ENCODE assay signal across 20 cellular contexts in the genomic region with DNA sequence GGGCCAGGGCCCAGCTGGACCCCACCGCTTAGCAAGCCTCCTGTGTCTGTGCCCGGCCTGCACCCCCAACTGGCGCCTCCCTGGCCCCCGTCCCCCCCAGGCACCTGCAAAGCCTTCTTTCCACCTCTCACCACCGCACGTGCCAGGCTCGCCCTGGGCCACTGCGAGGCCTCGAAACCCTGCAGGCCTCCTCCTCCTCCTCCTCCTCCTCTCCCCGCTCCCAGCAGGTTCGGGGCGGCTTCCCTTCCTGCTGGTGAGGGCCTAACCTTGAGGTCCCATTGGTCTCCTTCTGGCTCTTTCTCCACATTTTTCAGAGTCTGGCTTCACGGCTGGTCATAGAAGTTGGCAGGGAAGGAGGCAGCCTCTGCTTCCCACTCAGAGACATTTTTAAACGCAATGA.
DNase-seq lines count a peak whose midpoint lies in the region; ATAC-seq and TF ChIP-seq lines count a peak whose summit lies in the region.
"Had no signal": no experiment of that assay in that cellular context is flagged by ENCODE, and none has a peak within 500 bp of the region (broad histone marks: within the 10 kb centered on the region; RNA-seq: fewer than 3 reads in every experiment).

No MANE protein-coding gene starts in this region.

- BruUV-seq in PC-9 (replicated peaks; lab: Mats Ljungman, UMichigan), result no TSS peak

- H3K4me1 ChIP-seq in CD8-positive, alpha-beta memory T cell (ENCODE audit: insufficient read depth, low read length), result no peaks in the 10 kb centered on the region
- H3K4me1 ChIP-seq in right cardiac atrium (ENCODE audit: control insufficient read depth, insufficient read depth, low read length) (no peaks in the 10 kb centered on the region), psoas muscle (peaks cover 35% of the 10 kb centered on the region), PC-9 (replicated peaks; ENCODE audit: insufficient read depth) (peaks cover 5% of the 10 kb centered on the region; the same call in 1 of the 2 replicates)
- H3K4me1 ChIP-seq: foreskin keratinocyte had no signal

- H3F3A ChIP-seq in PC-9 (ENCODE audit: insufficient read depth, low read depth), result no peaks in the 10 kb centered on the region

- no peaks in the 10 kb centered on the region for H3K36me3 ChIP-seq in CD8-positive, alpha-beta memory T cell (ENCODE audit: insufficient read depth, low read length)
- H3K36me3 ChIP-seq in psoas muscle (ENCODE audit: insufficient read depth in 1 of 2, low read depth in 1 of 2), result peaks cover 0 to 6% of the 10 kb centered on the region in 2 donors
- no peaks in the 10 kb centered on the region for H3K36me3 ChIP-seq in PC-9 (ENCODE audit: low read depth)

- H3K27ac ChIP-seq in CD8-positive, alpha-beta memory T cell (ENCODE audit: low read depth, low read length), result no peak overlapping the region
- H3K27ac ChIP-seq in right cardiac atrium (ENCODE audit: low read length) (peak overlapping the region; percentile 73), psoas muscle (peak overlapping the region; percentile 92), PC-9 (no peak overlapping the region)
- H3K27ac ChIP-seq: epithelial cell of prostate, foreskin keratinocyte had no signal

- H2AFZ ChIP-seq in PC-9, result no peak overlapping the region

- POLR2A ChIA-PET in CD8-positive, alpha-beta memory T cell (lab: Charles Lee), result no interaction called here
- POLR2A ChIA-PET in PC-9 (lab: Charles Lee; ENCODE audit: unreplicated experiment), result no interaction called here

- H3K27me3 Mint-ChIP-seq in CD8-positive, alpha-beta memory T cell, result peaks cover 16 to 55% of the 10 kb centered on the region in 2 donors
- peaks cover 35% of the 10 kb centered on the region for H3K27me3 Mint-ChIP-seq in progenitor cell of endocrine pancreas

- CTCF ChIA-PET in CD8-positive, alpha-beta memory T cell (lab: Charles Lee), result no interaction called here
- CTCF ChIA-PET in PC-9 (lab: Charles Lee), result no interaction called here

- H3K9me3 Mint-ChIP-seq in CD8-positive, alpha-beta memory T cell, result peaks cover 0 to 3% (median 0%) of the 10 kb centered on the region in 5 donors
- no peaks in the 10 kb centered on the region for H3K9me3 Mint-ChIP-seq in progenitor cell of endocrine pancreas (ENCODE audit: low read depth)
- H3K9me3 Mint-ChIP-seq: activated T-cell treated with anti-CD3 and anti-CD28 coated beads, Interleukin-2, amount 50 U/mL, for 24 hours; HFFc6; stimulated activated naive B cell treated with anti-CD40 and anti-IgM and Interleukin-4, amounts not matched to agents 10 μg/mL and 1 μg/mL and 100 μg/mL, for 72 hours had no signal

- peaks cover 7% of the 10 kb centered on the region; the same call in 1 of the 2 replicates for H4K20me1 ChIP-seq in PC-9 (ENCODE audit: insufficient read depth)

- TF ChIP-seq CTCF in psoas muscle (IDR thresholded peaks at IDR 0.05) (no peak), progenitor cell of endocrine pancreas (IDR thresholded peaks at IDR 0.05; ENCODE audit: unreplicated experiment) (no peak), PC-9 (conservative IDR thresholded peaks at IDR 0.05) (no peak)

- no peaks in the 10 kb centered on the region for H3K79me2 ChIP-seq in PC-9 (ENCODE audit: low read depth)

- no peak for DNase-seq in CD8-positive, alpha-beta memory T cell
- DNase-seq in OCI-M1 (lab: John Stamatoyannopoulos, UW), result peak; percentile 2
- no peak for DNase-seq in right cardiac atrium
- no peak for DNase-seq in psoas muscle
- DNase-seq in progenitor cell of endocrine pancreas (ENCODE audit: low spot score, unreplicated experiment), result no peak
- no peak for DNase-seq in PC-9
- DNase-seq: activated T-cell treated with anti-CD3 and anti-CD28 coated beads, Interleukin-2, amount 50 U/mL, for 24 hours; cerebellar nuclear complex; foreskin keratinocyte; HFFc6; KG1; NCI-H146; NCI-H2171 treated with DMSO at 0.1 percent for 48 hours; NCI-H526 treated with DMSO at 0.1 percent for 48 hours; SHP77 treated with DMSO at 0.1 percent for 48 hours; small intestine; stimulated activated CD4-positive, alpha-beta T cell treated with anti-CD3 and anti-CD28 coated beads, Interleukin-2, amount 100 ng/mL, for 24 hours; stimulated activated naive B cell treated with anti-CD40 and anti-IgM and Interleukin-4, amounts not matched to agents 10 μg/mL and 1 μg/mL and 100 μg/mL, for 72 hours had no signal

- H3K4me3 Mint-ChIP-seq in CD8-positive, alpha-beta memory T cell, result peak overlapping the region in 5 of 7 donors; percentile 22 to 55 (median 24)
- H3K4me3 Mint-ChIP-seq in progenitor cell of endocrine pancreas (ENCODE audit: low read depth), result no peak overlapping the region
- H3K4me3 Mint-ChIP-seq: activated T-cell treated with anti-CD3 and anti-CD28 coated beads, Interleukin-2, amount 50 U/mL, for 24 hours; HFFc6; stimulated activated naive B cell treated with anti-CD40 and anti-IgM and Interleukin-4, amounts not matched to agents 10 μg/mL and 1 μg/mL and 100 μg/mL, for 72 hours had no signal

- WGBS in right cardiac atrium, result 63% methylated on average over 14 of the region's 14 CpGs
- WGBS in psoas muscle, 3 donors, result 26 to 41% (median 37%) methylated on average over 12 to 14 of the region's 14 CpGs

- peaks cover 4 to 17% (median 4%) of the 10 kb centered on the region in 3 donors for H3K4me1 Mint-ChIP-seq in CD8-positive, alpha-beta memory T cell
- peaks cover 9% of the 10 kb centered on the region for H3K4me1 Mint-ChIP-seq in progenitor cell of endocrine pancreas (ENCODE audit: low read depth)

- intact Hi-C loops in right cardiac atrium (cut with DNase I), result no loop called here
- intact Hi-C loops in psoas muscle (cut with DNase I), result loop anchor here in 1 of 2 donors (5.0 kb wide), 1 partner anchor 50 kb away; no protein-coding TSS in a partner anchor
- intact Hi-C loops in PC-9 (cut with micrococcal nuclease; ENCODE audit: unreplicated experiment), result no loop called here

- H3K4me2 ChIP-seq in PC-9, result no peak overlapping the region

- no peaks in the 10 kb centered on the region for H3K9me2 ChIP-seq in PC-9 (ENCODE audit: insufficient read depth)

- ATAC-seq in right cardiac atrium (no peak), psoas muscle (no peak), GM21390 (IDR thresholded peaks at IDR 0.05; ENCODE audit: unreplicated experiment) (no peak)
- ATAC-seq: foreskin keratinocyte; stimulated activated naive B cell treated with anti-CD40 and anti-IgM and Interleukin-4, amounts not matched to agents 10 μg/mL and 1 μg/mL and 100 μg/mL, for 72 hours had no signal

- no peak overlapping the region for H3K27ac Mint-ChIP-seq in CD8-positive, alpha-beta memory T cell
- H3K27ac Mint-ChIP-seq in progenitor cell of endocrine pancreas, result no peak overlapping the region
- H3K27ac Mint-ChIP-seq: activated T-cell treated with anti-CD3 and anti-CD28 coated beads, Interleukin-2, amount 50 U/mL, for 24 hours; HFFc6; stimulated activated naive B cell treated with anti-CD40 and anti-IgM and Interleukin-4, amounts not matched to agents 10 μg/mL and 1 μg/mL and 100 μg/mL, for 72 hours had no signal

- H3K27me3 ChIP-seq in CD8-positive, alpha-beta memory T cell (ENCODE audit: insufficient read depth, low read length, poor library complexity, severe bottlenecking), result peaks cover 17% of the 10 kb centered on the region
- H3K27me3 ChIP-seq in right cardiac atrium (ENCODE audit: control insufficient read depth, insufficient read depth), result no peaks in the 10 kb centered on the region
- peaks cover 0 to 5% (median 0%) of the 10 kb centered on the region in 3 donors for H3K27me3 ChIP-seq in psoas muscle (ENCODE audit: insufficient read depth in 3 of 3, low read length in 2 of 3)
- peaks cover 96% of the 10 kb centered on the region for H3K27me3 ChIP-seq in PC-9 (ENCODE audit: insufficient read depth, low read depth)

- no peaks in the 10 kb centered on the region for H3K9me3 ChIP-seq in CD8-positive, alpha-beta memory T cell (ENCODE audit: low read length)
- H3K9me3 ChIP-seq in right cardiac atrium (ENCODE audit: control insufficient read depth, low read length) (no peaks in the 10 kb centered on the region), psoas muscle (no peaks in the 10 kb centered on the region), PC-9 (ENCODE audit: insufficient read depth, low read depth) (no peaks in the 10 kb centered on the region)

- no peak overlapping the region for H3K4me3 ChIP-seq in CD8-positive, alpha-beta memory T cell (ENCODE audit: low read length)
- peak overlapping the region; percentile 64 for H3K4me3 ChIP-seq in right cardiac atrium (ENCODE audit: low read length)
- H3K4me3 ChIP-seq in psoas muscle, result peak overlapping the region; percentile 79
- no peak overlapping the region for H3K4me3 ChIP-seq in PC-9

- no peaks in the 10 kb centered on the region for H3K36me3 Mint-ChIP-seq in CD8-positive, alpha-beta memory T cell
- no peaks in the 10 kb centered on the region for H3K36me3 Mint-ChIP-seq in progenitor cell of endocrine pancreas (ENCODE audit: insufficient read depth)
- H3K36me3 Mint-ChIP-seq: stimulated activated naive B cell treated with anti-CD40 and anti-IgM and Interleukin-4, amounts not matched to agents 10 μg/mL and 1 μg/mL and 100 μg/mL, for 72 hours had no signal

Comparison
In these comparisons a context has a peak if more than half of its experiments do, and no peak if none do; other contexts are left out.
1. H3K27ac ChIP-seq: peak in right cardiac atrium (single experiment) and psoas muscle (single experiment); none in CD8-positive, alpha-beta memory T cell (single experiment) and PC-9 (single experiment).
2. H3K4me3 ChIP-seq: peak in right cardiac atrium (single experiment) and psoas muscle (single experiment); none in CD8-positive, alpha-beta memory T cell (single experiment) and PC-9 (single experiment).